8 cellular contexts compared by ENCODE assay signal in the genomic region with DNA sequence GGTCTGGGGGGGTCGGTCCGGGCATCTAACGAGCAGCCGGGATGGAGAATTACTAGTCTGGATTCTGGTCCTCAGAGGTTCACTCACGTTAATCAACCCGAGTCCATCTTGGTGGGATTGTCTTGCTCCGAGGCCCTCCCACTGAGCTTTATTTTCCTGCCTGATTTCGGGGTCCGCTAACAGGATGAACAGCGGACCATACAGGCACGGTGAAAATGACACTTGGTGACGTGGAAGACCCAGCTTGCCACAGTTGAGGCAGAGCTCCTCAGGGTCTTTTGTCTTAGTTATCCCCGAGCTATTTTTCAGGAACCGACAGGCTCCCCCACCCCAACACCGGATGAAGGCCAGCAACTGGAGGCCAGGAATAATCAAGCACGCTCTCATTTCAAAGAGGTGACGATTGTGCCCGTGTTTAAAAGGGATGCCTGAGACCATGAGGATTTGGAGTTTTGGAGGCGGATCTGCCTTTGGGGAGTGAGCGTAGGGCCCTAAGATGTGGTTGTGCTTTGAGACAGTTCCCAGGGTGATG. TPM values are rescaled to one million over a fixed set of nuclear protein-coding genes. Genes with fewer than 3 reads are reported as not detected.
DNase-seq lines count a peak whose midpoint lies in the region; ATAC-seq and TF ChIP-seq lines count a peak whose summit lies in the region.

No MANE protein-coding gene starts in this region.

- H4K20me1 ChIP-seq in DND-41 (ENCODE audit: insufficient read depth, low read length) = no peaks in the 10 kb centered on the region
- H4K20me1 ChIP-seq in PC-9 (ENCODE audit: insufficient read depth) = no peaks in the 10 kb centered on the region

- no peaks in the 10 kb centered on the region; the same call in 1 of the 2 replicates for H3F3A ChIP-seq in PC-9 (ENCODE audit: insufficient read depth, low read depth)

- H3K36me3 Mint-ChIP-seq in brain (no peaks in the 10 kb centered on the region), immature natural killer cell (no peaks in the 10 kb centered on the region)
- no peaks in the 10 kb centered on the region for H3K36me3 Mint-ChIP-seq in stimulated activated effector memory CD8-positive, alpha-beta T cell treated with anti-CD3 and anti-CD28 coated beads, Interleukin-12 subunit alpha, Interleukin-12 subunit beta, amount 100 ng/mL, for 72 hours

- no peaks in the 10 kb centered on the region for H3K79me2 ChIP-seq in DND-41 (ENCODE audit: insufficient read depth, low read length)
- H3K79me2 ChIP-seq in PC-9 (ENCODE audit: low read depth) = no peaks in the 10 kb centered on the region

- H3K27ac ChIP-seq in DND-41 (ENCODE audit: low read length) (no peak overlapping the region), PC-9 (no peak overlapping the region)

- H2AFZ ChIP-seq in DND-41 (ENCODE audit: low read depth, low read length) (peak overlapping the region; percentile 64; the same call in 1 of the 2 replicates), PC-9 (no peak overlapping the region)

- H3K27me3 Mint-ChIP-seq in brain (no peaks in the 10 kb centered on the region), immature natural killer cell (ENCODE audit: low read depth in 3 of 3) (peaks cover 3 to 12% (median 7%) of the 10 kb centered on the region in 3 donors)

- POLR2A ChIA-PET in HEK293T (lab: Yijun Ruan, JAX) (interaction anchor here (1.1 to 1.9 kb wide), 3 partner anchors 44 to 269 kb away, joined by 4 to 8 read pairs (median 5); partner anchors contain the start of gene GATAD1), PC-9 (lab: Charles Lee; ENCODE audit: unreplicated experiment) (no interaction called here)

- H3K9me3 Mint-ChIP-seq in brain (peaks cover 6 to 18% (median 15%) of the 10 kb centered on the region in 5 experiments), immature natural killer cell (peaks cover 0 to 5% (median 0%) of the 10 kb centered on the region in 6 donors)
- H3K9me3 Mint-ChIP-seq in stimulated activated effector memory CD8-positive, alpha-beta T cell treated with anti-CD3 and anti-CD28 coated beads, Interleukin-12 subunit alpha, Interleukin-12 subunit beta, amount 100 ng/mL, for 72 hours = no peaks in the 10 kb centered on the region

- CTCF ChIA-PET in HEK293T (lab: Yijun Ruan, JAX) (interaction anchor here (0.6 to 1.0 kb wide), 7 partner anchors 14 to 214 kb away, joined by 3 to 6 read pairs (median 3); no protein-coding TSS in a partner anchor), PC-9 (lab: Charles Lee) (interaction anchor here (0.6 to 1.1 kb wide), 3 partner anchors 250 to 364 kb away, joined by 3 to 6 read pairs (median 3); partner anchors contain the start of gene GATAD1)

- ATAC-seq in DND-41 (ENCODE audit: insufficient read depth, low read depth) = no peak
- ATAC-seq in HG02943 (IDR thresholded peaks at IDR 0.05; ENCODE audit: low read depth, unreplicated experiment) = peak; percentile 15
- peak; percentile 48 for ATAC-seq in stimulated activated effector memory CD8-positive, alpha-beta T cell treated with anti-CD3 and anti-CD28 coated beads, Interleukin-12 subunit alpha, Interleukin-12 subunit beta, amount 100 ng/mL, for 72 hours

- no peak overlapping the region for H3K9ac ChIP-seq in DND-41 (ENCODE audit: low read depth, low read length)

- H3K4me1 ChIP-seq in DND-41 (ENCODE audit: insufficient read depth, low read length) = peaks cover 7% of the 10 kb centered on the region
- H3K4me1 ChIP-seq in PC-9 (replicated peaks; ENCODE audit: insufficient read depth) = 0 out of 2 replicates have a peak, but pooled peaks cover 9% of the 10 kb centered on the region

- intact Hi-C loops in PC-9 (cut with micrococcal nuclease; ENCODE audit: unreplicated experiment) = loop anchor here (1.0 to 2.0 kb wide), 3 partner anchors 245 to 299 kb away; partner anchors contain the start of gene MTERF1

- H3K4me3 Mint-ChIP-seq in brain = peak overlapping the region in 4 of 5 experiments; percentile 76 to 85 (median 81)
- H3K4me3 Mint-ChIP-seq in immature natural killer cell = peak overlapping the region; percentile 79 to 86 (median 82)
- peak overlapping the region; percentile 71 for H3K4me3 Mint-ChIP-seq in stimulated activated effector memory CD8-positive, alpha-beta T cell treated with anti-CD3 and anti-CD28 coated beads, Interleukin-12 subunit alpha, Interleukin-12 subunit beta, amount 100 ng/mL, for 72 hours

- no TSS peak for BruUV-seq in PC-9 (replicated peaks; lab: Mats Ljungman, UMichigan)

- H3K27me3 ChIP-seq in DND-41 (ENCODE audit: insufficient read depth, low read length, poor library complexity) = no peaks in the 10 kb centered on the region
- H3K27me3 ChIP-seq in PC-9 (ENCODE audit: insufficient read depth, low read depth) = no peaks in the 10 kb centered on the region

- peaks cover 9% of the 10 kb centered on the region for H3K4me1 Mint-ChIP-seq in brain
- peaks cover 9 to 15% of the 10 kb centered on the region in 2 donors for H3K4me1 Mint-ChIP-seq in immature natural killer cell
- peaks cover 11% of the 10 kb centered on the region for H3K4me1 Mint-ChIP-seq in stimulated activated effector memory CD8-positive, alpha-beta T cell treated with anti-CD3 and anti-CD28 coated beads, Interleukin-12 subunit alpha, Interleukin-12 subunit beta, amount 100 ng/mL, for 72 hours

- DNase-seq in DND-41 (no peak), immature natural killer cell (no peak), HEK293T (ENCODE audit: extremely low spot score) (no peak), PC-9 (no peak), DMS79 (lab: John Stamatoyannopoulos, UW) (no peak)
- no peak for DNase-seq in stimulated activated effector memory CD8-positive, alpha-beta T cell treated with anti-CD3 and anti-CD28 coated beads, Interleukin-12 subunit alpha, Interleukin-12 subunit beta, amount 100 ng/mL, for 72 hours (ENCODE audit: low spot score in 2 of 2)

- H3K4me3 ChIP-seq in DND-41 (ENCODE audit: low read depth in 1 of 2, low read length in 2 of 2) (no peak overlapping the region), PC-9 (no peak overlapping the region)

- H3K4me2 ChIP-seq in DND-41 (ENCODE audit: insufficient read depth, low read length) = peak overlapping the region; percentile 56
- H3K4me2 ChIP-seq in PC-9 = no peak overlapping the region

- H3K9me3 ChIP-seq in DND-41 (ENCODE audit: insufficient read depth, low read length, severe bottlenecking) (no peaks in the 10 kb centered on the region), PC-9 (ENCODE audit: insufficient read depth, low read depth) (peaks cover 4% of the 10 kb centered on the region; the same call in 1 of the 2 replicates)

- peak overlapping the region in 3 of 5 experiments; percentile 62 to 78 (median 63) for H3K27ac Mint-ChIP-seq in brain
- peak overlapping the region in 2 of 6 donors; percentile 27 to 48 for H3K27ac Mint-ChIP-seq in immature natural killer cell
- peak overlapping the region; percentile 45 for H3K27ac Mint-ChIP-seq in stimulated activated effector memory CD8-positive, alpha-beta T cell treated with anti-CD3 and anti-CD28 coated beads, Interleukin-12 subunit alpha, Interleukin-12 subunit beta, amount 100 ng/mL, for 72 hours

- TF ChIP-seq CTCF in DND-41 (IDR thresholded peaks at IDR 0.05; ENCODE audit: borderline replicate concordance, extremely low read depth, low read length, poor library complexity, severe bottlenecking) (no peak), brain (conservative IDR thresholded peaks at IDR 0.05) (no peak), PC-9 (conservative IDR thresholded peaks at IDR 0.05) (no peak)

- no peaks in the 10 kb centered on the region for H3K36me3 ChIP-seq in DND-41 (ENCODE audit: insufficient read depth, low read length)
- no peaks in the 10 kb centered on the region for H3K36me3 ChIP-seq in PC-9 (ENCODE audit: low read depth)

- no peaks in the 10 kb centered on the region for H3K9me2 ChIP-seq in PC-9 (ENCODE audit: insufficient read depth)

TF ChIP-seq in HEK293T, 16 proteins besides CTCF, POLR2A, EP300 and RAD21:
- TF ChIP-seq NFRKB (IDR thresholded peaks at IDR 0.05) = no peak
- TF ChIP-seq L3MBTL2 (conservative IDR thresholded peaks at IDR 0.05) = no peak
- TF ChIP-seq BHLHE40 (IDR thresholded peaks at IDR 0.05; ENCODE audit: borderline replicate concordance) = no peak
- no peak for TF ChIP-seq ELF4 (IDR thresholded peaks at IDR 0.05)
- no peak for TF ChIP-seq SUZ12 (IDR thresholded peaks at IDR 0.05)
- TF ChIP-seq SP1 (IDR thresholded peaks at IDR 0.05) = no peak
- no peak for TF ChIP-seq FOXM1 (IDR thresholded peaks at IDR 0.05; ENCODE audit: borderline replicate concordance)
- no peak for TF ChIP-seq TARDBP (IDR thresholded peaks at IDR 0.05)
- no peak for TF ChIP-seq FOXA1 (IDR thresholded peaks at IDR 0.05)
- TF ChIP-seq ZNF384 (IDR thresholded peaks at IDR 0.05) = no peak

RNA-seq across cellular contexts. Expression of gene LRRD1, which starts 0.5 kb away (rescaled TPM):
- polyA plus RNA-seq in brain (ENCODE audit: insufficient read depth, low read depth, low replicate concordance) (not detected), immature natural killer cell (not detected)
- not detected in 2 replicates for total RNA-seq in PC-9 (2021)

RNA-seq across cellular contexts. Expression of gene CYP51A1, which starts 45.2 kb away (rescaled TPM):
- polyA plus RNA-seq in brain (ENCODE audit: insufficient read depth, low read depth, low replicate concordance) (95.9 TPM), immature natural killer cell (10 to 100 TPM in 2 of 3 donors, 1 to 10 TPM in 1; 8.2 to 17.1 (median 16.9) TPM)
- total RNA-seq in PC-9 (2021) = 58.9 and 89.0 TPM in 2 replicates
